In the genomic region with DNA sequence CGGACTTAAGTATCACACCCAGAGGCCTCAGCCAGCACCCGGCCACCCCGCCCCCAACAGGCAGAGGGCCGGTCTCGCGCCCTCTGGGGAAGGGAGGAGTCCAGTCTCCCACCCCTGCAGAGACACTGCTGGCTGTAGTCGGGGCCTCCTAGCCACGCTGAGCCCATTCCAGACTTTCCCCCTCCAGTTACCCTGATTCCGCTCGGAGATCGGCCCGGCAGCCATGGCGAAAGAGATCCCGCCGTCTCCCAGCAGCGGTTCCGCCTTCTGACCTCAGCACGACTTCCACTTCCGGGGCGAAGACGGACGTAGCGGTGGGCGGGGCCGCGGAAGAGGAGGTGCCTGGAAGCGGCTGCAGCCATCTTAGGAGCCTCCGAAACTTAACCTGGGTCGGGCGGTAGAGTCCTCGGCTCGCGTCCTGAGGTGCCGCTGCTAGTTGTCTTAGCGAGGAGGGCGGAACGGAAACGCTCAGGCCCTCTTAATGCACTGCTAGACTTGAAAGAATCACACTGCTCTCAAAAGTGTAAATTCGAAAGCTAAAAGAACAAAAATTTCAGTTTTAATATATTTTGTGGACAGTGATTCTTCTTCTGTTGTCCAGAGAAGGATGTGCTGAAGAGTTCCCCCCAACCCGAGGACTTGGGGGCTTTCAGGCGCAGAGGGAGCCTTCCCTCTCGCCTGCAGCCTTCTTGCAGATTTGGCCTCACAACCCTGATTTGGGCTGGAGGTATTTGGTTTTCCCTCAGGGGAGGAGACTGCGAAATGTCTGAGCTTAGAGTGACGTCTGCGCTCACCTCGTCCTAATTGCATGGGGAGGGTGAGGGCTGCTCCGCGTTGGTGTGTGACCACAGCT, we compare ENCODE assay signal across 8 cellular contexts. TPM values are rescaled to one million over a fixed set of nuclear protein-coding genes. Genes with fewer than 3 reads are reported as not detected.
DNase-seq lines count a peak whose midpoint lies in the region; ATAC-seq and TF ChIP-seq lines count a peak whose summit lies in the region.

A gene with protein sequence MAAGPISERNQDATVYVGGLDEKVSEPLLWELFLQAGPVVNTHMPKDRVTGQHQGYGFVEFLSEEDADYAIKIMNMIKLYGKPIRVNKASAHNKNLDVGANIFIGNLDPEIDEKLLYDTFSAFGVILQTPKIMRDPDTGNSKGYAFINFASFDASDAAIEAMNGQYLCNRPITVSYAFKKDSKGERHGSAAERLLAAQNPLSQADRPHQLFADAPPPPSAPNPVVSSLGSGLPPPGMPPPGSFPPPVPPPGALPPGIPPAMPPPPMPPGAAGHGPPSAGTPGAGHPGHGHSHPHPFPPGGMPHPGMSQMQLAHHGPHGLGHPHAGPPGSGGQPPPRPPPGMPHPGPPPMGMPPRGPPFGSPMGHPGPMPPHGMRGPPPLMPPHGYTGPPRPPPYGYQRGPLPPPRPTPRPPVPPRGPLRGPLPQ (minus strand): TSS at position 269 of the 853 bp plus-strand sequence. CDS start 44 bp downstream, at position 225.

- no peaks in the 10 kb centered on the region for H3K27me3 ChIP-seq in testis

- ATAC-seq in HG02642 (IDR thresholded peaks at IDR 0.05; ENCODE audit: poor library complexity, unreplicated experiment) = peak; percentile 95
- peak; percentile 99 for ATAC-seq in activated naive CD4-positive, alpha-beta T cell treated with anti-CD3 and anti-CD28 coated beads, Interleukin-2, amount 50 U/mL, for 72 hours
- peak; percentile 98 for ATAC-seq in omental fat pad (ENCODE audit: low FRiP score)

- no peaks in the 10 kb centered on the region for H3K9me3 Mint-ChIP-seq in activated naive CD4-positive, alpha-beta T cell treated with anti-CD3 and anti-CD28 coated beads, Interleukin-2, amount 50 U/mL, for 72 hours

- H3K27ac Mint-ChIP-seq in activated naive CD4-positive, alpha-beta T cell treated with anti-CD3 and anti-CD28 coated beads, Interleukin-2, amount 50 U/mL, for 72 hours = peak within 1 kb of the TSS; percentile 92 to 98

- 1% methylated on average over 39 to 48 of the region's 48 CpGs for WGBS in testis, 2 donors

- H3K36me3 ChIP-seq in testis (ENCODE audit: low read depth, missing control alignments) = no peaks in the 10 kb centered on the region

- no peaks in the 10 kb centered on the region for H3K9me3 ChIP-seq in testis

- peak within 1 kb of the TSS; percentile 90 to 91 for H3K4me3 ChIP-seq in testis

- H3K4me1 ChIP-seq in testis = peaks cover 23% of the 10 kb centered on the region

- TF ChIP-seq CTCF in omental fat pad (IDR thresholded peaks at IDR 0.05) = no peak
- no peak for TF ChIP-seq CTCF in testis (IDR thresholded peaks at IDR 0.05)

- H3K27ac ChIP-seq in testis = peak within 1 kb of the TSS; percentile 91 to 94

- intact Hi-C loops in testis (cut with DNase I; ENCODE audit: low total_unique reads) = no loop called here

- peaks cover 35 to 45% of the 10 kb centered on the region in 2 donors for H3K36me3 Mint-ChIP-seq in activated naive CD4-positive, alpha-beta T cell treated with anti-CD3 and anti-CD28 coated beads, Interleukin-2, amount 50 U/mL, for 72 hours

- DNase-seq in NCI-H1105 (lab: John Stamatoyannopoulos, UW) (peak; percentile 97), SKM-1 treated with dmso at 0.1 percent for 144 hours (lab: John Stamatoyannopoulos, UW; ENCODE audit: unreplicated experiment) (peak; percentile 99), glomerular endothelial cell (ENCODE audit: extremely low read depth, low read depth, low spot score) (no peak), omental fat pad (ENCODE audit: low spot score) (peak; percentile 81), testis (peak; percentile 97)
- peak; percentile 93 to 94 for DNase-seq in activated naive CD4-positive, alpha-beta T cell treated with anti-CD3 and anti-CD28 coated beads, Interleukin-2, amount 50 U/mL, for 72 hours (ENCODE audit: low spot score in 2 of 2)

- TF ChIP-seq POLR2A in GM10847 (IDR thresholded peaks at IDR 0.05; ENCODE audit: extremely low read depth, insufficient read length) = peak; percentile 86
- TF ChIP-seq POLR2A in testis (IDR thresholded peaks at IDR 0.05) = peak; percentile 89

RNA-seq across cellular contexts. Expression of the gene that starts here (rescaled TPM):
- total RNA-seq in activated naive CD4-positive, alpha-beta T cell treated with anti-CD3 and anti-CD28 coated beads, Interleukin-2, amount 50 U/mL, for 72 hours = 10 to 100 TPM; 47.6 to 65.3 TPM
- total RNA-seq in glomerular endothelial cell = 13.0 and 20.0 TPM in 2 replicates
- 10 to 100 TPM in 1 of 4 donors, 1 to 10 TPM in 3; 6.0 to 17.4 (median 9.7) TPM for total RNA-seq in omental fat pad
- total RNA-seq in testis = 10 to 100 TPM; 30.2 to 32.1 TPM
- polyA plus RNA-seq in testis (ENCODE audit: insufficient read depth, low read depth, low replicate concordance) = 121 TPM
